In the genomic region with DNA sequence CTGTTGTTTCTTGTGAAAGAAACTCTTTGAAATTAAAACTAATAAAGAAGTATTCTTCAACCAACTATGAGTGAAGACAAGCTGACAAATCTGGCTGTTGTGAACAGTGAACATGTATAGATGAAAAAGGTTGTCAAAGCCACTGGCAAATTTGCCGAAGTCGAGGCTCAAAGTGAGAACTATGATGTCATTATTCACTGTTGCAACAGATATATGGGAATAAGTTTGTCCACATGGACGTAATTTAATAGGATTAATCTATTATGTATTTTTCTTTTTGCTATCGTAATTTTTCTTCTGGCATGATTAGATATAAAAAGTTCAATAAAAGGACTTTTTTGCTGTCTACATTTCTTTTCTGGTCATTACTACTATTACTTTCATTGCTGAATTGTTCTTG, we compare ENCODE assay signal across 11 cellular contexts.
"Had no signal": no experiment of that assay in that cellular context is flagged by ENCODE, and none has a peak within 500 bp of the region (broad histone marks: within the 10 kb centered on the region; RNA-seq: fewer than 3 reads in every experiment).

No MANE protein-coding gene starts in this region.

- H3K4me1 ChIP-seq: HAP-1 had no signal

- DNase-seq: GM23248, GOT3, H7, H9, HCEC 1CT, HFFc6 had no signal

- H3K9me3 ChIP-seq: HAP-1 had no signal

- H3K4me3 ChIP-seq: GM23248, GM23338, HAP-1 had no signal

- ATAC-seq: GM23338, HCT116 had no signal

- H3K9ac ChIP-seq: GM23248 had no signal

- FAIRE-seq: H1, H54 had no signal

- H3K4me2 ChIP-seq: GM23338 had no signal

- H2AFZ ChIP-seq: GM23248, GM23338 had no signal

- H3K27ac ChIP-seq: GM23248 had no signal

- H3K36me3 ChIP-seq: HAP-1 had no signal
